ENCODE assay signal across 11 cellular contexts in the genomic region with DNA sequence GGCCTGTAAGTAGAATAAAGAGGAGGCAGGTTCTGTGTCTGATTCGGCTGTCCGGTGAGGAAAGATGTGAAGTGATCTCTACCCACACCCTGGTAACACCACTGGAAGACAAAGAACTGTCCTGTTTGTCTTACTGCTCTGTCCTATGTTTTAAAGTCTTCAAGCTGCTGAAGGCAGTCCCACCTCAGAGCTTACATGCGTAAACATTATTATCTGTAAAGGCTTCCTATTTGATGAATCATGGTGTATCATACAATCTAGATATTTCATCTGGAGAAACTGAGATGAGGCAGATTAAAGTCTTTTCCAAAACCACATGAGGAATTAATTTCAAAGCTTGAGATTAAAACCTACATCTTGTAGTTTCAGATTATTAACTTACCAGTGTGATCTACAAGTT.
DNase-seq lines count a peak whose midpoint lies in the region; ATAC-seq, FAIRE-seq and TF ChIP-seq lines count a peak whose summit lies in the region.
"Had no signal": no experiment of that assay in that cellular context is flagged by ENCODE, and none has a peak within 500 bp of the region (broad histone marks: within the 10 kb centered on the region; RNA-seq: fewer than 3 reads in every experiment).

No MANE protein-coding gene starts in this region.

- peaks cover 52% of the 10 kb centered on the region for H3K4me1 Mint-ChIP-seq in activated naive CD8-positive, alpha-beta T cell treated with anti-CD3 and anti-CD28 coated beads, Interleukin-2, amount 50 U/mL, for 24 hours
- peaks cover 46% of the 10 kb centered on the region for H3K4me1 Mint-ChIP-seq in activated naive CD8-positive, alpha-beta T cell treated with anti-CD3 and anti-CD28 coated beads for 36 hours

- TF ChIP-seq CTCF in bronchial epithelial cell (IDR thresholded peaks at IDR 0.05; ENCODE audit: insufficient read depth, low read length, severe bottlenecking) (no peak), upper lobe of right lung (IDR thresholded peaks at IDR 0.05) (no peak)

- H3K4me1 ChIP-seq in mucosa of stomach (ENCODE audit: control insufficient read depth, insufficient read depth, low read length) (peaks cover 10% of the 10 kb centered on the region), upper lobe of right lung (peaks cover 28% of the 10 kb centered on the region)

- no peak overlapping the region for H3K4me3 Mint-ChIP-seq in activated naive CD8-positive, alpha-beta T cell treated with anti-CD3 and anti-CD28 coated beads, Interleukin-2, amount 50 U/mL, for 24 hours
- H3K4me3 Mint-ChIP-seq in activated naive CD8-positive, alpha-beta T cell treated with anti-CD3 and anti-CD28 coated beads for 36 hours: no peak overlapping the region
- H3K4me3 Mint-ChIP-seq: activated naive CD8-positive, alpha-beta T cell treated with anti-CD3 and anti-CD28 coated beads, Interleukin-2, amount 10 ng/mL, durations not matched to agents 7 days and 5 days had no signal

- H3K9me3 ChIP-seq in mucosa of stomach (ENCODE audit: control insufficient read depth, low read length): no peaks in the 10 kb centered on the region
- H3K9me3 ChIP-seq in upper lobe of right lung: no peaks in the 10 kb centered on the region

- no peaks in the 10 kb centered on the region for H3K9me3 Mint-ChIP-seq in activated naive CD8-positive, alpha-beta T cell treated with anti-CD3 and anti-CD28 coated beads, Interleukin-2, amount 50 U/mL, for 24 hours
- no peaks in the 10 kb centered on the region for H3K9me3 Mint-ChIP-seq in activated naive CD8-positive, alpha-beta T cell treated with anti-CD3 and anti-CD28 coated beads for 36 hours
- H3K9me3 Mint-ChIP-seq: activated naive CD8-positive, alpha-beta T cell treated with anti-CD3 and anti-CD28 coated beads, Interleukin-2, amount 10 ng/mL, durations not matched to agents 7 days and 5 days had no signal

- H3K27ac ChIP-seq in upper lobe of right lung: peak overlapping the region; percentile 56

- H3K36me3 Mint-ChIP-seq in activated naive CD8-positive, alpha-beta T cell treated with anti-CD3 and anti-CD28 coated beads, Interleukin-2, amount 50 U/mL, for 24 hours (ENCODE audit: low read depth): peaks cover under 1% of the 10 kb centered on the region
- peaks cover 2% of the 10 kb centered on the region for H3K36me3 Mint-ChIP-seq in activated naive CD8-positive, alpha-beta T cell treated with anti-CD3 and anti-CD28 coated beads for 36 hours

- intact Hi-C loops in upper lobe of right lung (cut with DNase I): no loop called here

- DNase-seq in activated naive CD8-positive, alpha-beta T cell treated with anti-CD3 and anti-CD28 coated beads, Interleukin-2, amount 50 U/mL, for 24 hours: no peak
- no peak for DNase-seq in activated naive CD8-positive, alpha-beta T cell treated with anti-CD3 and anti-CD28 coated beads for 36 hours
- peak; percentile 85 for DNase-seq in bronchial epithelial cell (ENCODE audit: low read depth)
- no peak for DNase-seq in upper lobe of right lung
- DNase-seq in HK-2 (ENCODE audit: unreplicated experiment): no peak
- DNase-seq: activated naive CD8-positive, alpha-beta T cell treated with anti-CD3 and anti-CD28 coated beads, Interleukin-2, amount 10 ng/mL, durations not matched to agents 7 days and 5 days; NCI-H1436 had no signal

- no peaks in the 10 kb centered on the region for H3K36me3 ChIP-seq in bronchial epithelial cell (ENCODE audit: control insufficient read depth, insufficient read depth, low read length)
- no peaks in the 10 kb centered on the region for H3K36me3 ChIP-seq in mucosa of stomach (ENCODE audit: control insufficient read depth, insufficient read depth, low read length)
- H3K36me3 ChIP-seq in upper lobe of right lung: no peaks in the 10 kb centered on the region

- no peak for FAIRE-seq in bronchial epithelial cell (lab: Jason Lieb, UNC)
- FAIRE-seq: A204.1 had no signal

- no peak for ATAC-seq in activated naive CD8-positive, alpha-beta T cell treated with anti-CD3 and anti-CD28 coated beads, Interleukin-2, amount 50 U/mL, for 24 hours
- no peak for ATAC-seq in upper lobe of right lung
- ATAC-seq in HG02642 (IDR thresholded peaks at IDR 0.05; ENCODE audit: poor library complexity, unreplicated experiment): no peak
- no peak for ATAC-seq in GM21390 (IDR thresholded peaks at IDR 0.05; ENCODE audit: unreplicated experiment)

- peak overlapping the region; percentile 26 for H3K9ac ChIP-seq in mucosa of stomach (ENCODE audit: low read length)

- H3K27me3 ChIP-seq in bronchial epithelial cell (ENCODE audit: control insufficient read depth, insufficient read depth, low read length) (no peaks in the 10 kb centered on the region), mucosa of stomach (ENCODE audit: control insufficient read depth, insufficient read depth, low read length) (no peaks in the 10 kb centered on the region), upper lobe of right lung (no peaks in the 10 kb centered on the region)

- H3K4me3 ChIP-seq in bronchial epithelial cell (ENCODE audit: low read depth, low read length): no peak overlapping the region
- no peak overlapping the region for H3K4me3 ChIP-seq in mucosa of stomach (ENCODE audit: low read length)
- H3K4me3 ChIP-seq in upper lobe of right lung: no peak overlapping the region

- H3K27ac Mint-ChIP-seq in activated naive CD8-positive, alpha-beta T cell treated with anti-CD3 and anti-CD28 coated beads, Interleukin-2, amount 50 U/mL, for 24 hours: peak overlapping the region; percentile 43
- no peak overlapping the region for H3K27ac Mint-ChIP-seq in activated naive CD8-positive, alpha-beta T cell treated with anti-CD3 and anti-CD28 coated beads for 36 hours
- H3K27ac Mint-ChIP-seq: activated naive CD8-positive, alpha-beta T cell treated with anti-CD3 and anti-CD28 coated beads, Interleukin-2, amount 10 ng/mL, durations not matched to agents 7 days and 5 days had no signal

- no peaks in the 10 kb centered on the region for H3K27me3 Mint-ChIP-seq in activated naive CD8-positive, alpha-beta T cell treated with anti-CD3 and anti-CD28 coated beads, Interleukin-2, amount 50 U/mL, for 24 hours
- no peaks in the 10 kb centered on the region for H3K27me3 Mint-ChIP-seq in activated naive CD8-positive, alpha-beta T cell treated with anti-CD3 and anti-CD28 coated beads for 36 hours
- H3K27me3 Mint-ChIP-seq: activated naive CD8-positive, alpha-beta T cell treated with anti-CD3 and anti-CD28 coated beads, Interleukin-2, amount 10 ng/mL, durations not matched to agents 7 days and 5 days had no signal
